Comparison of ENCODE assay signal across 18 cellular contexts in genomic region chr2:173754837-173755236, GRCh38.
DNase-seq lines count a peak whose midpoint lies in the region; ATAC-seq, FAIRE-seq and TF ChIP-seq lines count a peak whose summit lies in the region.
"Had no signal": no experiment of that assay in that cellular context is flagged by ENCODE, and none has a peak within 500 bp of the region (broad histone marks: within the 10 kb centered on the region; RNA-seq: fewer than 3 reads in every experiment).

No MANE protein-coding gene starts in this region.

- no peak overlapping the region for H3K4me2 ChIP-seq in astrocyte (ENCODE audit: low read length)
- H3K4me2 ChIP-seq in neuronal stem cell (ENCODE audit: insufficient read depth, low read length, poor library complexity, severe bottlenecking), result no peak overlapping the region
- H3K4me2 ChIP-seq: BLaER1 treated with 17β-estradiol and CSF1 and Interleukin-3, amounts not matched to agents 10 nM and 100 nM had no signal

- no peak overlapping the region for H3K4me3 Mint-ChIP-seq in astrocyte (ENCODE audit: unreplicated experiment)
- H3K4me3 Mint-ChIP-seq: CD8-positive, alpha-beta T cell had no signal

- no peaks in the 10 kb centered on the region for H3K4me1 Mint-ChIP-seq in astrocyte (ENCODE audit: low read depth, unreplicated experiment)

- H3K18ac ChIP-seq in neuronal stem cell (ENCODE audit: low read length), result no peak overlapping the region

- no peak overlapping the region for H3K4ac ChIP-seq in neuronal stem cell (ENCODE audit: low read length)

- no peak overlapping the region for H3K14ac ChIP-seq in neuronal stem cell (ENCODE audit: low read length)

- H3K79me2 ChIP-seq in astrocyte (ENCODE audit: insufficient read depth, low read length), result no peaks in the 10 kb centered on the region

- WGBS in neuronal stem cell (ENCODE audit: extremely low coverage in 2 of 2, insufficient read length in 2 of 2, insufficient replicate concordance in 1 of 2), 2 donors, result no CpG with 5 or more reads among the region's 3 CpGs

- H2BK12ac ChIP-seq in neuronal stem cell (ENCODE audit: low read length), result no peak overlapping the region

- H3K36me3 ChIP-seq in right atrium auricular region, result no peaks in the 10 kb centered on the region
- H3K36me3 ChIP-seq in astrocyte (ENCODE audit: insufficient read depth, low read length), result no peaks in the 10 kb centered on the region
- H3K36me3 ChIP-seq in neuronal stem cell (replicated peaks in 1 of 2; ENCODE audit: control insufficient read depth in 2 of 2, insufficient read depth in 2 of 2, low read length in 2 of 2), result no peaks in the 10 kb centered on the region
- H3K36me3 ChIP-seq: BLaER1 treated with 17β-estradiol and CSF1 and Interleukin-3, amounts not matched to agents 10 nM and 100 nM had no signal

- FAIRE-seq in astrocyte (lab: Jason Lieb, UNC), result no peak
- FAIRE-seq: GM12878 had no signal

- peak; percentile 66 for ATAC-seq in Right ventricle myocardium superior (ENCODE audit: poor library complexity)
- ATAC-seq in left ventricle myocardium superior, result peak; percentile 90
- no peak for ATAC-seq in GM19351 (IDR thresholded peaks at IDR 0.05; ENCODE audit: unreplicated experiment)
- ATAC-seq: CD8-positive, alpha-beta T cell; GM12878 had no signal

- H3K36me3 Mint-ChIP-seq in astrocyte (ENCODE audit: low read depth, unreplicated experiment), result no peaks in the 10 kb centered on the region
- H3K36me3 Mint-ChIP-seq: CD8-positive, alpha-beta T cell had no signal

- no peak overlapping the region for H3K27ac Mint-ChIP-seq in astrocyte (ENCODE audit: unreplicated experiment)
- H3K27ac Mint-ChIP-seq: CD8-positive, alpha-beta T cell had no signal

- no peak for DNase-seq in Right ventricle myocardium superior
- no peak for DNase-seq in right atrium auricular region (ENCODE audit: low spot score)
- DNase-seq in astrocyte (ENCODE audit: low read depth), result no peak
- no peak for DNase-seq in left ventricle myocardium superior
- no peak for DNase-seq in neuronal stem cell (ENCODE audit: low spot score)
- no peak for DNase-seq in head of caudate nucleus
- DNase-seq in germinal center (ENCODE audit: low spot score), result no peak
- DNase-seq: 8988T; Calu3; CD8-positive, alpha-beta T cell; DMS53; DND-41; EL; HCEC 1CT had no signal

- no peak overlapping the region for H3K27ac ChIP-seq in right atrium auricular region
- no peak overlapping the region for H3K27ac ChIP-seq in astrocyte (ENCODE audit: low read depth, low read length)
- H3K27ac ChIP-seq in neuronal stem cell (replicated peaks; ENCODE audit: low read length), result no peak overlapping the region
- H3K27ac ChIP-seq: BLaER1 treated with 17β-estradiol and CSF1 and Interleukin-3, amounts not matched to agents 10 nM and 100 nM; HL-60 had no signal

- intact Hi-C loops in Right ventricle myocardium superior (cut with DNase I) (no loop called here), left ventricle myocardium superior (cut with micrococcal nuclease) (no loop called here), head of caudate nucleus (cut with DNase I) (no loop called here)

- H4K8ac ChIP-seq in neuronal stem cell (ENCODE audit: low read depth, low read length), result no peak overlapping the region

- H2AFZ ChIP-seq in astrocyte (ENCODE audit: low read depth, low read length), result peak overlapping the region; percentile 7
- peak overlapping the region; percentile 21 for H2AFZ ChIP-seq in neuronal stem cell (ENCODE audit: low read length)

- no peak overlapping the region for H3K23ac ChIP-seq in neuronal stem cell (ENCODE audit: low read depth, low read length, poor library complexity)

- H2BK5ac ChIP-seq in neuronal stem cell (ENCODE audit: low read length), result no peak overlapping the region

- no peaks in the 10 kb centered on the region for H3K9me3 Mint-ChIP-seq in astrocyte (ENCODE audit: unreplicated experiment)
- H3K9me3 Mint-ChIP-seq: CD8-positive, alpha-beta T cell had no signal

- H2BK15ac ChIP-seq in neuronal stem cell (ENCODE audit: low read length), result no peak overlapping the region

- H2AK5ac ChIP-seq in neuronal stem cell (ENCODE audit: low read depth, low read length), result peak overlapping the region; percentile 33

- no peaks in the 10 kb centered on the region for H3K79me1 ChIP-seq in neuronal stem cell (ENCODE audit: low read depth, low read length)

- H3K27me3 ChIP-seq in right atrium auricular region, result no peaks in the 10 kb centered on the region
- H3K27me3 ChIP-seq in astrocyte (ENCODE audit: insufficient read depth, low read length), result no peaks in the 10 kb centered on the region
- H3K27me3 ChIP-seq in neuronal stem cell (ENCODE audit: control insufficient read depth in 3 of 3, insufficient read depth in 3 of 3, low read depth in 1 of 3, low read length in 3 of 3), result no peaks in the 10 kb centered on the region
- H3K27me3 ChIP-seq: BLaER1 treated with 17β-estradiol and CSF1 and Interleukin-3, amounts not matched to agents 10 nM and 100 nM had no signal

- H3K9ac ChIP-seq in astrocyte (ENCODE audit: low read length) (no peak overlapping the region), neuronal stem cell (ENCODE audit: low read depth, low read length, poor library complexity) (no peak overlapping the region)
- H3K9ac ChIP-seq: BLaER1 treated with 17β-estradiol and CSF1 and Interleukin-3, amounts not matched to agents 10 nM and 100 nM had no signal

- no peaks in the 10 kb centered on the region for H3K9me3 ChIP-seq in right atrium auricular region
- H3K9me3 ChIP-seq in astrocyte (ENCODE audit: insufficient read depth, low read depth, low read length), result no peaks in the 10 kb centered on the region
- no peaks in the 10 kb centered on the region for H3K9me3 ChIP-seq in neuronal stem cell (replicated peaks in 1 of 2; ENCODE audit: control insufficient read depth in 2 of 2, insufficient read depth in 1 of 2, low read depth in 1 of 2, low read length in 2 of 2)
- H3K9me3 ChIP-seq: BLaER1 treated with 17β-estradiol and CSF1 and Interleukin-3, amounts not matched to agents 10 nM and 100 nM had no signal

- peaks cover 0 to 6% of the 10 kb centered on the region in 2 donors for H3K4me1 ChIP-seq in right atrium auricular region
- H3K4me1 ChIP-seq in astrocyte (ENCODE audit: insufficient read depth, low read length), result no peaks in the 10 kb centered on the region
- H3K4me1 ChIP-seq in neuronal stem cell (ENCODE audit: control insufficient read depth in 2 of 2, insufficient read depth in 1 of 2, low read depth in 1 of 2, low read length in 2 of 2), result peaks cover 10 to 25% of the 10 kb centered on the region in 2 donors

- no peak overlapping the region for H3K4me3 ChIP-seq in right atrium auricular region
- H3K4me3 ChIP-seq in astrocyte (ENCODE audit: insufficient read depth, low read depth, low read length), result no peak overlapping the region
- no peak overlapping the region for H3K4me3 ChIP-seq in neuronal stem cell (ENCODE audit: low read length in 2 of 2)
- H3K4me3 ChIP-seq: BLaER1 treated with 17β-estradiol and CSF1 and Interleukin-3, amounts not matched to agents 10 nM and 100 nM; GM12878 had no signal

- no peaks in the 10 kb centered on the region for H4K20me1 ChIP-seq in astrocyte (ENCODE audit: insufficient read depth, low read length)
- H4K20me1 ChIP-seq: BLaER1 treated with 17β-estradiol and CSF1 and Interleukin-3, amounts not matched to agents 10 nM and 100 nM had no signal

- TF ChIP-seq CTCF in right atrium auricular region (IDR thresholded peaks at IDR 0.05) (no peak), astrocyte (IDR thresholded peaks at IDR 0.05; ENCODE audit: insufficient read depth, low read depth, low read length) (no peak)

- H4K91ac ChIP-seq in neuronal stem cell (ENCODE audit: low read depth, low read length, poor library complexity), result no peak overlapping the region

- H2BK120ac ChIP-seq in neuronal stem cell (ENCODE audit: low read depth, low read length), result no peak overlapping the region

- H3K27me3 Mint-ChIP-seq in astrocyte (ENCODE audit: low read depth, unreplicated experiment), result no peaks in the 10 kb centered on the region
